Comparison of ENCODE assay signal across 14 cellular contexts in genomic region chr2:85774126-85774978, GRCh38. TPM values are rescaled to one million over a fixed set of nuclear protein-coding genes. Genes with fewer than 3 reads are reported as not detected.
DNase-seq lines count a peak whose midpoint lies in the region; ATAC-seq and TF ChIP-seq lines count a peak whose summit lies in the region.
"Had no signal": no experiment of that assay in that cellular context is flagged by ENCODE, and none has a peak within 500 bp of the region (broad histone marks: within the 10 kb centered on the region; RNA-seq: fewer than 3 reads in every experiment).

No MANE protein-coding gene starts in this region.

- peak overlapping the region in 1 of 5 experiments; percentile 16 for H3K4me3 Mint-ChIP-seq in brain
- H3K4me3 Mint-ChIP-seq: activated naive CD4-positive, alpha-beta T cell treated with anti-CD3 and anti-CD28 coated beads for 36 hours; effector memory CD8-positive, alpha-beta T cell had no signal

- TF ChIP-seq EP300 in sigmoid colon (IDR thresholded peaks at IDR 0.05) = no peak

- peak overlapping the region; percentile 77 to 97 (median 93) for H3K27ac Mint-ChIP-seq in brain
- H3K27ac Mint-ChIP-seq: activated naive CD4-positive, alpha-beta T cell treated with anti-CD3 and anti-CD28 coated beads for 36 hours had no signal

- DNase-seq in right cardiac atrium (peak; percentile 15 to 61 (median 60)), sigmoid colon (no peak), vagina (ENCODE audit: extremely low spot score in 2 of 2) (no peak), UCSD-AML1 (lab: John Stamatoyannopoulos, UW; ENCODE audit: unreplicated experiment) (no peak), amniotic stem cell (lab: John Stamatoyannopoulos, UW) (no peak)
- DNase-seq: activated CD8-positive, alpha-beta memory T cell treated with anti-CD3 and anti-CD28 coated beads, Interleukin-2, amount 50 U/mL, for 48 hours; activated naive CD4-positive, alpha-beta T cell treated with anti-CD3 and anti-CD28 coated beads for 36 hours; effector memory CD8-positive, alpha-beta T cell; NCI-H510A; stimulated activated CD4-positive, alpha-beta T cell treated with anti-CD3 and anti-CD28 coated beads, Interleukin-15, amount 100 ng/mL, for 24 hours had no signal

- peaks cover 71% of the 10 kb centered on the region for H3K4me1 Mint-ChIP-seq in brain

- H3K27ac ChIP-seq in right cardiac atrium (ENCODE audit: low read length) (peak overlapping the region; percentile 94), sigmoid colon (peak overlapping the region; percentile 87 to 94 (median 89)), vagina (peak overlapping the region; percentile 90)
- H3K27ac ChIP-seq: pancreas had no signal

- intact Hi-C loops in right cardiac atrium (cut with DNase I) = no loop called here
- intact Hi-C loops in sigmoid colon (cut with DNase I) = loop anchor here (5.0 kb wide), 1 partner anchor 37 kb away; no protein-coding TSS in a partner anchor
- intact Hi-C loops in vagina (cut with DNase I) = no loop called here

- H3K4me3 ChIP-seq in right cardiac atrium (ENCODE audit: low read length) (no peak overlapping the region), sigmoid colon (no peak overlapping the region), vagina (peak overlapping the region in 1 of 2 donors; percentile 34)
- H3K4me3 ChIP-seq: pancreas had no signal

- TF ChIP-seq CTCF in brain (conservative IDR thresholded peaks at IDR 0.05) (no peak), sigmoid colon (IDR thresholded peaks at IDR 0.05) (no peak), vagina (IDR thresholded peaks at IDR 0.05) (no peak)

- H3K9me3 ChIP-seq in right cardiac atrium (ENCODE audit: control insufficient read depth, low read length) = no peaks in the 10 kb centered on the region
- H3K9me3 ChIP-seq in sigmoid colon = no peaks in the 10 kb centered on the region
- no peaks in the 10 kb centered on the region for H3K9me3 ChIP-seq in vagina
- H3K9me3 ChIP-seq: pancreas had no signal

- H3K4me1 ChIP-seq in right cardiac atrium (ENCODE audit: control insufficient read depth, insufficient read depth, low read length) (peaks cover 75% of the 10 kb centered on the region), sigmoid colon (peaks cover 0 to 66% (median 57%) of the 10 kb centered on the region in 4 donors), vagina (peaks cover 97% of the 10 kb centered on the region)

- no peaks in the 10 kb centered on the region for H3K36me3 Mint-ChIP-seq in brain

- H3K27me3 Mint-ChIP-seq in brain = no peaks in the 10 kb centered on the region

- no peaks in the 10 kb centered on the region for H3K27me3 ChIP-seq in right cardiac atrium (ENCODE audit: control insufficient read depth, insufficient read depth)
- no peaks in the 10 kb centered on the region for H3K27me3 ChIP-seq in sigmoid colon
- no peaks in the 10 kb centered on the region for H3K27me3 ChIP-seq in vagina
- H3K27me3 ChIP-seq: pancreas had no signal

- TF ChIP-seq POLR2A in sigmoid colon (IDR thresholded peaks at IDR 0.05) = no peak
- TF ChIP-seq POLR2A in vagina (IDR thresholded peaks at IDR 0.05) = no peak

- H3K36me3 ChIP-seq in sigmoid colon (no peaks in the 10 kb centered on the region), vagina (no peaks in the 10 kb centered on the region)
- H3K36me3 ChIP-seq: pancreas had no signal

- WGBS in right cardiac atrium = 66% methylated on average over 9 of the region's 9 CpGs
- 90 to 91% methylated on average over 9 of the region's 9 CpGs for WGBS in sigmoid colon, 2 donors

- H3K9me3 Mint-ChIP-seq in brain = no peaks in the 10 kb centered on the region
- H3K9me3 Mint-ChIP-seq: activated naive CD4-positive, alpha-beta T cell treated with anti-CD3 and anti-CD28 coated beads for 36 hours; effector memory CD8-positive, alpha-beta T cell had no signal

- ATAC-seq in right cardiac atrium (peak; percentile 1 to 4), GM21528 (IDR thresholded peaks at IDR 0.05; ENCODE audit: low FRiP score, unreplicated experiment) (no peak)
- ATAC-seq: activated CD4-positive, CD25-positive, alpha-beta regulatory T cell treated with anti-CD3 and anti-CD28 coated beads, Interleukin-2, amount 50 U/mL, for 24 hours; effector memory CD8-positive, alpha-beta T cell; pancreas had no signal

RNA-seq across cellular contexts. Expression of gene ATOH8, which starts 20.6 kb away (rescaled TPM):
- polyA plus RNA-seq in brain (ENCODE audit: insufficient read depth, low read depth, low replicate concordance) (15.8 TPM), right cardiac atrium (57.8 TPM), sigmoid colon (1 to 10 TPM; 1.6 to 9.4 (median 6.6) TPM)
- total RNA-seq in right cardiac atrium (10 to 100 TPM; 35.7 to 55.5 (median 45.7) TPM), sigmoid colon (10 to 100 TPM; 12.4 to 20.6 (median 18.1) TPM), vagina (66.5 TPM)
- total RNA-seq: activated naive CD4-positive, alpha-beta T cell treated with anti-CD3 and anti-CD28 coated beads for 36 hours had no signal

Comparison
In these comparisons a context has a peak if more than half of its experiments do, and no peak if none do; other contexts are left out.
1. DNase-seq: peak in right cardiac atrium (3 of 3); none in sigmoid colon (single experiment), vagina (0 of 2), UCSD-AML1 (single experiment) and amniotic stem cell (single experiment).
2. Peak in every context shown above with its lines, with median percentiles within 50 percentile points of each other: H3K27ac ChIP-seq.